ENCODE assay signal across 10 cellular contexts in genomic region chr3:39587113-39587512, GRCh38.
"Had no signal": no experiment of that assay in that cellular context is flagged by ENCODE, and none has a peak within 500 bp of the region (broad histone marks: within the 10 kb centered on the region; RNA-seq: fewer than 3 reads in every experiment).

No MANE protein-coding gene starts in this region.

- DNase-seq: H9, HCEC 1CT, IMR-90, KG1 had no signal

- FAIRE-seq: H1, H54, HTR-8/SVneo, K562 had no signal

- ATAC-seq: GM23338, K562 had no signal

- H3K4me3 ChIP-seq: GM23338, K562 had no signal

- H3K4me2 ChIP-seq: GM23338 had no signal

- H3K27ac ChIP-seq: HL-60 had no signal

- H2AFZ ChIP-seq: GM23338 had no signal
